ENCODE assay signal across 9 cellular contexts in the genomic region with DNA sequence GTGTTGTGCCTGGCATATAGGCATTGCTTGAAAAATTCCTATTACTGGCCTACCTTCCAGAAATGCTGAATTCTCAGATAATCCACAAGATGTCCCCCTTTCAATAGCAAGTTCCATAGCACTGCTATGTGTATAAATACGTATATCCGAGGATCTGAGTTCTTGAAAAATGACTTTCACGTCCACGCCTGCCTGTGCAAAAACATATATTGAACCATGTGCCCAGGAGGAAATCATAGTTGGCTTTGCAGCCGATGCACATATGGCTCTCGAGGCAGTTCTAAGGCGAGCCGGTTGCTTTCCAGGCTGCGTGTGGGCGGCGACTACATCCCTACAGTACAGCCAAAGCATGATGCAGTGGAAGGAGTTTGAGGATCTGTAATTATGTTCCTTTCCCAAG. TPM values are rescaled to one million over a fixed set of nuclear protein-coding genes. Genes with fewer than 3 reads are reported as not detected.
A peak's percentile ranks its signal among the peaks of the same experiment; 100 is the strongest.
DNase-seq lines count a peak whose midpoint lies in the region; ATAC-seq and TF ChIP-seq lines count a peak whose summit lies in the region.
"Had no signal": no experiment of that assay in that cellular context is flagged by ENCODE, and none has a peak within 500 bp of the region (broad histone marks: within the 10 kb centered on the region; RNA-seq: fewer than 3 reads in every experiment).

No MANE protein-coding gene starts in this region.

- H3K9ac ChIP-seq in Loucy (ENCODE audit: low read depth, low read length, poor library complexity, severe bottlenecking) = no peak overlapping the region

- H3K4me2 ChIP-seq in Loucy (ENCODE audit: low read depth, low read length, poor library complexity, severe bottlenecking) = peak overlapping the region; percentile 68

- no peaks in the 10 kb centered on the region for H3K9me2 ChIP-seq in Loucy (replicated peaks; ENCODE audit: low read depth, low read length)

- peak overlapping the region; percentile 93 for H2AFZ ChIP-seq in Loucy (ENCODE audit: low read length)

- H3K4me1 ChIP-seq in Loucy (ENCODE audit: insufficient read depth, low read length, poor library complexity, severe bottlenecking) = no peaks in the 10 kb centered on the region

- H3K27me3 ChIP-seq in Loucy (ENCODE audit: insufficient read depth, low read length, poor library complexity, severe bottlenecking) (no peaks in the 10 kb centered on the region), brain microvascular endothelial cell (replicated peaks) (no peaks in the 10 kb centered on the region)

- DNase-seq in Caki2 (ENCODE audit: low read depth) = peak; percentile 19
- DNase-seq in brain microvascular endothelial cell = peak; percentile 28
- peak; percentile 7 for DNase-seq in medulla oblongata (ENCODE audit: extremely low spot score)
- DNase-seq in LoVo (ENCODE audit: low spot score) = no peak
- no peak for DNase-seq in NCI-H510A treated with DMSO at 0.1 percent for 48 hours (lab: John Stamatoyannopoulos, UW)
- DNase-seq in stimulated activated naive CD4-positive, alpha-beta T cell (lab: John Stamatoyannopoulos, UW) = no peak

- H3K9me3 ChIP-seq in Loucy (ENCODE audit: insufficient read depth, low read depth, low read length) = no peaks in the 10 kb centered on the region

- H3K79me2 ChIP-seq in Loucy (ENCODE audit: insufficient read depth, low read length) = no peaks in the 10 kb centered on the region

- no peaks in the 10 kb centered on the region for H3F3A ChIP-seq in Loucy (ENCODE audit: low read depth)

- peak overlapping the region; percentile 18 for H3K27ac ChIP-seq in brain microvascular endothelial cell
- H3K27ac ChIP-seq: HL-60 had no signal

- ATAC-seq in HG02678 (IDR thresholded peaks at IDR 0.05; ENCODE audit: unreplicated experiment) = no peak

- peak overlapping the region; percentile 66 for H3K4me3 ChIP-seq in Loucy (ENCODE audit: low read length, poor library complexity, severe bottlenecking)
- peak overlapping the region; percentile 25 for H3K4me3 ChIP-seq in brain microvascular endothelial cell (ENCODE audit: low read depth, low read length)

- H3K36me3 ChIP-seq in Loucy (ENCODE audit: insufficient read depth, low read length) = no peaks in the 10 kb centered on the region
- H3K36me3 ChIP-seq in brain microvascular endothelial cell (replicated peaks) = no peaks in the 10 kb centered on the region

- TF ChIP-seq CTCF in Loucy (conservative IDR thresholded peaks at IDR 0.05; ENCODE audit: low read length) = peak; percentile 50
- peak; percentile 38 for TF ChIP-seq CTCF in brain microvascular endothelial cell (IDR thresholded peaks at IDR 0.05; ENCODE audit: low read depth, low read length, missing control alignments)

- in situ Hi-C loops in Caki2 (cut with HindIII; ENCODE audit: low pct_unique_long_range_greater_than_20kb, low sequenced_read_pairs) (no loop called here), brain microvascular endothelial cell (cut with HindIII; ENCODE audit: low pct_ligation_motif_present, low sequenced_read_pairs) (no loop called here)

- H4K20me1 ChIP-seq in Loucy (ENCODE audit: insufficient read depth, low read length, poor library complexity, severe bottlenecking) = no peaks in the 10 kb centered on the region

RNA-seq across cellular contexts. Expression of a gene that starts 55.4 kb away (rescaled TPM):
- total RNA-seq in Caki2 (2014; rRNA removed; shearing (Covaris generic); ENCODE audit: low replicate concordance) = not detected in 2 replicates

Comparison
In these comparisons a context has a peak if more than half of its experiments do, and no peak if none do; other contexts are left out.
1. DNase-seq: peak in Caki2 (single experiment), brain microvascular endothelial cell (single experiment) and medulla oblongata (single experiment); none in LoVo (single experiment), NCI-H510A treated with DMSO at 0.1 percent for 48 hours (single experiment) and stimulated activated naive CD4-positive, alpha-beta T cell (0 of 6).